ENCODE assay signal across 25 cellular contexts in the genomic region with DNA sequence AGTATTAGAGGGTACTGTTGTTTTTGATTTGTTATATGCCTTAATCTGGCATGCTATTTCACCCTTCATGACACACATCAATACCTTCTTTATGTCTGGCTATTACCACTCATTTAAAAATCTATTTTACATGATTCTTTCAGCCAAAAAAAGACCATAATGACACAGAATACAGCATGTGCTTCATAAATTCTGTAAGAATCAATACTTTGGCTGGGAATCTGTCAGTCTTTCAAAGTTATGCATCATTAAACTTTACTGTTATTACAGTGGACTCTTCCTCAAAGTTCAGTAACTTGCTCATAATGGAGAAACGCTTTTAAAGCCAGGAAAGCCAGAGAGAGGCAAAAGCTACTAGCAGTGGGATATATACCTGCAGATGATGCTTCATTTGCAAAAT.
"Had no signal": no experiment of that assay in that cellular context is flagged by ENCODE, and none has a peak within 500 bp of the region (broad histone marks: within the 10 kb centered on the region; RNA-seq: fewer than 3 reads in every experiment).

No MANE protein-coding gene starts in this region.

- H3K4me1 Mint-ChIP-seq: immature natural killer cell, naive B cell had no signal

- H3K36me3 Mint-ChIP-seq: immature natural killer cell, mesothelial cell of epicardium, naive B cell had no signal

- ATAC-seq: gastroesophageal sphincter, heart left ventricle, left colon, left lung, left ventricle myocardium superior, lower lobe of right lung, mucosa of descending colon had no signal

- DNase-seq: dermis blood vessel endothelial cell; dorsolateral prefrontal cortex; effector CD4-positive, alpha-beta T cell; effector memory CD4-positive, alpha-beta T cell; erythroblast; esophagus squamous epithelium; foreskin fibroblast; foreskin melanocyte; heart left ventricle; hypothalamus; immature natural killer cell; islet precursor cell; kidney; kidney glomerular epithelial cell; left colon; left lung; left ventricle myocardium superior; lower lobe of right lung; mesenchymal stem cell; mucosa of descending colon; naive B cell had no signal

- H3K4me3 ChIP-seq: coronary artery, dorsolateral prefrontal cortex, esophagus squamous epithelium, gastroesophageal sphincter, heart left ventricle, hepatocyte, left lung, lower lobe of right lung, mucosa of descending colon had no signal

- H3K4me1 ChIP-seq: left lung had no signal

- H3K9me3 ChIP-seq: esophagus squamous epithelium, gastroesophageal sphincter, heart left ventricle, left lung, lower lobe of right lung, mucosa of descending colon had no signal

- H3K27ac ChIP-seq: coronary artery, dorsolateral prefrontal cortex, esophagus squamous epithelium, gastroesophageal sphincter, heart left ventricle, hepatocyte, left lung, lower lobe of right lung had no signal

- H3K27me3 Mint-ChIP-seq: naive B cell had no signal

- H3K27ac Mint-ChIP-seq: immature natural killer cell, mesothelial cell of epicardium, naive B cell had no signal

- H3K36me3 ChIP-seq: esophagus squamous epithelium, gastroesophageal sphincter, heart left ventricle, left lung, lower lobe of right lung had no signal

- H3K4me3 Mint-ChIP-seq: immature natural killer cell, mesothelial cell of epicardium, naive B cell had no signal

- H3K9me3 Mint-ChIP-seq: mesothelial cell of epicardium, naive B cell had no signal
